ENCODE assay signal across 1 cellular context in the genomic region with DNA sequence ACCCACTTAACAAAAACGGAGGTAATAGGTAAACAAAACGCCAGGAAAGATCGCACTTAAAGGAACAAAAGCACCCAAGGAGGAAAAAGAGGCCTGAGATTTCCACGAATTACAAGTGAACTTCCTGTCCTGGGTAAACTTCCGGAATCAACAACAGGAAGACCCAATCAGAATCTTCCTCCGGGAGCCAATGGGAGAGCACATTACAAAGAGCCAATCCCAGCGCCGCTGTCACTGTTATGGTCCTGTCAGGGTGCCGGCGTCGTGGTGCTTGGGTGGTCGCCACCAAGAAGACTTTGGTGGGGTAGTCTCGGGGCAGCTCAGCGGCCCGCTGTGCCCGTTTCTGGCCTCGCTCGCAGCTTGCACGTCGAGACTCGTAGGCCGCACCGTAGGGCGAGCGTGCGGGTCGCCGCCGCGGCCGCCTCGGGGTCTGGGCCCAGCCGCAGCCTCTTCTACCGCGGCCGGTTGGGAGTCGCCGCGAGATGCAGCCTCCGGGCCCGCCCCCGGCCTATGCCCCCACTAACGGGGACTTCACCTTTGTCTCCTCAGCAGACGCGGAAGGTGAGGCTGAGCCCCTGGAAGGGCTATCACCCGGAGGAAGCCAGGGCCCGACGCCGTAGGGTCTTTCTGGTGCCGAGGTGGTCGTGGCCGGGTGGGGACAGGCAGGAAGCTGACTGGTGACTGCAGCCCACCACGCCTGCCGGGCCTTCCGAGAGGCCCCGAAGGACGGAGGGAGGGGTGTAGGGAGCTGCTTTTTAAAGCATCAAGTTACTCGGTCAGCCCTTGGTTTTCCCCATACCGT.
TF ChIP-seq lines count a peak whose summit lies in the region.

Gene YIPF4 (plus strand): TSS at position 231 of the 802 bp plus-strand sequence. CDS start 252 bp downstream, at position 483.

TF ChIP-seq in HepG2, 621 proteins besides CTCF, POLR2A, EP300 and RAD21 (continued from another document):
- no peak for TF ChIP-seq ZNF646 (CRISPR knock-in tag; IDR thresholded peaks at IDR 0.05)
- peak; percentile 71; the same call in 1 of the 2 replicates for TF ChIP-seq KLF11 (CRISPR knock-in tag; IDR thresholded peaks at IDR 0.05)
- TF ChIP-seq FOXK2 (IDR thresholded peaks at IDR 0.05), result peak; percentile 96
- peak; percentile 72; the same call in 1 of the 2 replicates for TF ChIP-seq NFE2L1 (CRISPR knock-in tag; IDR thresholded peaks at IDR 0.05; ENCODE audit: borderline replicate concordance)
- TF ChIP-seq ZNF460 (CRISPR knock-in tag; IDR thresholded peaks at IDR 0.05; ENCODE audit: borderline replicate concordance), result peak; percentile 56; the same call in 1 of the 2 replicates
- peak; percentile 79; the same call in 1 of the 2 replicates for TF ChIP-seq NFKBIZ (CRISPR knock-in tag; IDR thresholded peaks at IDR 0.05)
- TF ChIP-seq FOXO1 (CRISPR knock-in tag; IDR thresholded peaks at IDR 0.05), result no peak
- TF ChIP-seq, protein P1, sequence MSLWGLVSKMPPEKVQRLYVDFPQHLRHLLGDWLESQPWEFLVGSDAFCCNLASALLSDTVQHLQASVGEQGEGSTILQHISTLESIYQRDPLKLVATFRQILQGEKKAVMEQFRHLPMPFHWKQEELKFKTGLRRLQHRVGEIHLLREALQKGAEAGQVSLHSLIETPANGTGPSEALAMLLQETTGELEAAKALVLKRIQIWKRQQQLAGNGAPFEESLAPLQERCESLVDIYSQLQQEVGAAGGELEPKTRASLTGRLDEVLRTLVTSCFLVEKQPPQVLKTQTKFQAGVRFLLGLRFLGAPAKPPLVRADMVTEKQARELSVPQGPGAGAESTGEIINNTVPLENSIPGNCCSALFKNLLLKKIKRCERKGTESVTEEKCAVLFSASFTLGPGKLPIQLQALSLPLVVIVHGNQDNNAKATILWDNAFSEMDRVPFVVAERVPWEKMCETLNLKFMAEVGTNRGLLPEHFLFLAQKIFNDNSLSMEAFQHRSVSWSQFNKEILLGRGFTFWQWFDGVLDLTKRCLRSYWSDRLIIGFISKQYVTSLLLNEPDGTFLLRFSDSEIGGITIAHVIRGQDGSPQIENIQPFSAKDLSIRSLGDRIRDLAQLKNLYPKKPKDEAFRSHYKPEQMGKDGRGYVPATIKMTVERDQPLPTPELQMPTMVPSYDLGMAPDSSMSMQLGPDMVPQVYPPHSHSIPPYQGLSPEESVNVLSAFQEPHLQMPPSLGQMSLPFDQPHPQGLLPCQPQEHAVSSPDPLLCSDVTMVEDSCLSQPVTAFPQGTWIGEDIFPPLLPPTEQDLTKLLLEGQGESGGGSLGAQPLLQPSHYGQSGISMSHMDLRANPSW (CRISPR knock-in tag; IDR thresholded peaks at IDR 0.05; ENCODE audit: borderline replicate concordance), result no peak; the same call in 1 of the 2 replicates
- TF ChIP-seq POLR2AphosphoS5 (IDR thresholded peaks at IDR 0.05; ENCODE audit: low read depth, low read length), result peak; percentile 88
- no peak for TF ChIP-seq ZNF329 (CRISPR knock-in tag; IDR thresholded peaks at IDR 0.05; ENCODE audit: low read depth)
- peak; percentile 94 for TF ChIP-seq GABPB1 (CRISPR knock-in tag; IDR thresholded peaks at IDR 0.05)
- no peak for TF ChIP-seq ZZZ3 (CRISPR knock-in tag; IDR thresholded peaks at IDR 0.05; ENCODE audit: borderline replicate concordance)
- peak; percentile 58; the same call in 1 of the 2 replicates for TF ChIP-seq THRA (CRISPR knock-in tag; IDR thresholded peaks at IDR 0.05; ENCODE audit: borderline replicate concordance)
